Comparison of ENCODE assay signal across 10 cellular contexts in the genomic region with DNA sequence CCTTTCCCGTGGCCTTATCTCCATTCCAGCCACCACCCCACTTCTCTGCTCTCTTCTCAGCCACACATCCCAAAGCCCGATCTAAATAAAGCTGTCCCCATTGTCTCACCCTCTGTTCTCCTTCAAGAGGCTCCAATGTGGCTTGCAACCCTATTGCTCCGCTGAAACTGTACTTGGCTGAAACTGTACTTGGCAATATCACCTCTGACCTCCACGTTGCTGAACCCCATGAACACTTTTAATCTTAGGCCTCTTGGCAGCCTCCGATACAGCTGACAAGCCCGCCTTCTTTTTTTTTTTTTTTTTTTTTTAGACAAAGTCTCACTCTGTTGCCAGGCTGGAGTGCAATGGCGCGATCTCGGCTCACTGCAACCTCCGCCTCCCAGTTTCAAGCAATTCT.
"Had no signal": no experiment of that assay in that cellular context is flagged by ENCODE, and none has a peak within 500 bp of the region (broad histone marks: within the 10 kb centered on the region; RNA-seq: fewer than 3 reads in every experiment).

No MANE protein-coding gene starts in this region.

- H3K9ac ChIP-seq: parathyroid adenoma had no signal

- H3K9me3 Mint-ChIP-seq: immature natural killer cell, neural crest cell had no signal

- H3K4me3 ChIP-seq: esophagus muscularis mucosa, SK-N-MC, tibial artery, vagina had no signal

- H2AFZ ChIP-seq: parathyroid adenoma had no signal

- H3K4me3 Mint-ChIP-seq: immature natural killer cell, neural crest cell had no signal

- H3K4me1 ChIP-seq: esophagus muscularis mucosa, parathyroid adenoma, tibial artery, vagina had no signal

- H3K27me3 ChIP-seq: esophagus muscularis mucosa, tibial artery, vagina had no signal

- H3K9me3 ChIP-seq: esophagus muscularis mucosa, tibial artery, vagina had no signal

- H3K79me2 ChIP-seq: parathyroid adenoma had no signal

- DNase-seq: activated CD4-positive, alpha-beta T cell treated with anti-CD3 and anti-CD28 coated beads, Interleukin-2, amount 50 U/mL, for 1 hour; activated naive CD4-positive, alpha-beta T cell; immature natural killer cell; stimulated activated CD4-positive, alpha-beta T cell treated with anti-CD3 and anti-CD28 coated beads, Interleukin-4, amount 100 ng/mL, for 24 hours; tibial artery had no signal

- H3K27ac ChIP-seq: esophagus muscularis mucosa, parathyroid adenoma, SK-N-MC, tibial artery, vagina had no signal
